Comparison of ENCODE assay signal across 16 cellular contexts in the genomic region with DNA sequence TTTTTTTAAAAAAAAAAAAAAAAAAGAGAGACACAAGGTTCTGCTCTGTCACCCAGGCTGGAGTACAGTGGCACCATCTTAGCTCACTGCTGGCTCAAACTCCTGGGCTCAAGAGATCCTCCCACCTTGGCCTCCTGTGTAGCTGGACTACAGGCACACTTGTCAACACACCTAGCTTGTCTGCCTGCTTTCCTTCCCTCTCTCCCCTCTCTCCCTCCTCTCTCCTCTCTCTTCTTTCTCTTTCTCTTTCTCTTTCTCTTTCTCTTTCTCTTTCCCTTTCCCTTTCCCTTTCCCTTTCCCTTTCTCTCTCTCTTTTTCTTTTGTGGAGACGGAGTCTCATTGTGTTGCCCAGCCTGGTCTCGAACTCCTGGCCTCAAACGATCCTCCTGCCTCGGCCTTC.
DNase-seq lines count a peak whose midpoint lies in the region; ATAC-seq and TF ChIP-seq lines count a peak whose summit lies in the region.
"Had no signal": no experiment of that assay in that cellular context is flagged by ENCODE, and none has a peak within 500 bp of the region (broad histone marks: within the 10 kb centered on the region; RNA-seq: fewer than 3 reads in every experiment).

No MANE protein-coding gene starts in this region.

- POLR2A ChIA-PET in CD4-positive, alpha-beta memory T cell (lab: Charles Lee; ENCODE audit: partially characterized antibody) = interaction anchor here (1.0 kb wide), 1 partner anchor 194 kb away, joined by 7 read pairs; no protein-coding TSS in a partner anchor
- POLR2A ChIA-PET in HEK293 (lab: Yijun Ruan, JAX) = no interaction called here
- POLR2A ChIA-PET in activated naive CD8-positive, alpha-beta T cell treated with anti-CD3 and anti-CD28 coated beads, Interleukin-2, amount 10 ng/mL, durations not matched to agents 7 days and 5 days (lab: Charles Lee) = interaction anchor here (0.7 to 3.6 kb wide), 2 partner anchors 195 to 338 kb away, joined by 4 to 23 read pairs; a partner anchor contains a TSS
- POLR2A ChIA-PET in OCI-LY7 (lab: Charles Lee) = interaction anchor here (0.7 kb wide), 2 partner anchors 165 to 195 kb away, joined by 3 to 7 read pairs; no protein-coding TSS in a partner anchor

- DNase-seq in CD4-positive, alpha-beta memory T cell = peak; percentile 24 to 60 (median 48)
- peak; percentile 23 for DNase-seq in activated naive CD8-positive, alpha-beta T cell treated with anti-CD3 and anti-CD28 coated beads, Interleukin-2, amount 10 ng/mL, durations not matched to agents 7 days and 5 days
- DNase-seq in naive B cell (no peak), BE2C (no peak), OCI-LY7 (ENCODE audit: low spot score) (no peak), DMS153 (lab: John Stamatoyannopoulos, UW) (no peak)
- DNase-seq: activated CD8-positive, alpha-beta memory T cell treated with anti-CD3 and anti-CD28 coated beads, Interleukin-2, amount 50 U/mL, for 48 hours; COR-L47; esophagus squamous epithelium; midbrain; NCI-H446 treated with DMSO at 0.1 percent for 48 hours; stimulated activated CD4-positive, alpha-beta T cell treated with anti-CD3 and anti-CD28 coated beads, Interleukin-4, amount 100 ng/mL, for 1 hour; T1000 had no signal

- H3K9me2 ChIP-seq in OCI-LY7 (ENCODE audit: insufficient read depth, low read length) = no peaks in the 10 kb centered on the region

- no peak for TF ChIP-seq CTCF in HEK293 (tag by site-specific recombination; IDR thresholded peaks at IDR 0.05)
- no peak for TF ChIP-seq CTCF in BE2C (IDR thresholded peaks at IDR 0.05; ENCODE audit: low read depth, low read length)
- TF ChIP-seq CTCF in OCI-LY7 (conservative IDR thresholded peaks at IDR 0.05; ENCODE audit: low read length) = no peak

- no peak overlapping the region for H3K4me3 ChIP-seq in CD4-positive, alpha-beta memory T cell (ENCODE audit: low read length in 2 of 2)
- H3K4me3 ChIP-seq in HEK293 (ENCODE audit: low read depth, low read length) (no peak overlapping the region), BE2C (ENCODE audit: low read depth, low read length) (no peak overlapping the region), OCI-LY7 (ENCODE audit: low read depth, low read length, poor library complexity, severe bottlenecking) (no peak overlapping the region)
- H3K4me3 ChIP-seq: cardiac muscle cell, esophagus squamous epithelium had no signal

- no peaks in the 10 kb centered on the region; the same call in 1 of the 2 replicates for H3K79me2 ChIP-seq in OCI-LY7 (ENCODE audit: insufficient read depth, low read depth, low read length)

- peaks cover 43 to 46% of the 10 kb centered on the region in 2 donors for H3K36me3 Mint-ChIP-seq in CD4-positive, alpha-beta memory T cell
- peaks cover 28% of the 10 kb centered on the region for H3K36me3 Mint-ChIP-seq in activated naive CD8-positive, alpha-beta T cell treated with anti-CD3 and anti-CD28 coated beads, Interleukin-2, amount 10 ng/mL, durations not matched to agents 7 days and 5 days
- peaks cover 21 to 30% of the 10 kb centered on the region in 2 donors for H3K36me3 Mint-ChIP-seq in naive B cell

- intact Hi-C loops in CD4-positive, alpha-beta memory T cell (cut with micrococcal nuclease) = no loop called here
- intact Hi-C loops in OCI-LY7 (cut with micrococcal nuclease; ENCODE audit: unreplicated experiment) = no loop called here

- no peaks in the 10 kb centered on the region for H3K9me3 ChIP-seq in CD4-positive, alpha-beta memory T cell (ENCODE audit: control insufficient read depth in 1 of 2, low read length in 2 of 2)
- H3K9me3 ChIP-seq in HEK293 (ENCODE audit: control insufficient read depth, insufficient read depth, low read depth, low read length) = no peaks in the 10 kb centered on the region
- no peaks in the 10 kb centered on the region for H3K9me3 ChIP-seq in BE2C
- no peaks in the 10 kb centered on the region for H3K9me3 ChIP-seq in OCI-LY7 (ENCODE audit: low read length)
- H3K9me3 ChIP-seq: esophagus squamous epithelium had no signal

- H3K27ac ChIP-seq in CD4-positive, alpha-beta memory T cell (ENCODE audit: low read depth, low read length) = no peak overlapping the region
- H3K27ac ChIP-seq in HEK293 (ENCODE audit: extremely low read depth, low read depth, low read length) (no peak overlapping the region), OCI-LY7 (ENCODE audit: low read depth, low read length, poor library complexity, severe bottlenecking) (no peak overlapping the region)
- H3K27ac ChIP-seq: esophagus squamous epithelium, HL-60 had no signal

- no peaks in the 10 kb centered on the region for H3K27me3 Mint-ChIP-seq in CD4-positive, alpha-beta memory T cell
- H3K27me3 Mint-ChIP-seq in activated naive CD8-positive, alpha-beta T cell treated with anti-CD3 and anti-CD28 coated beads, Interleukin-2, amount 10 ng/mL, durations not matched to agents 7 days and 5 days = no peaks in the 10 kb centered on the region
- no peaks in the 10 kb centered on the region for H3K27me3 Mint-ChIP-seq in naive B cell

- H4K20me1 ChIP-seq in OCI-LY7 (ENCODE audit: insufficient read depth, low read length) = no peaks in the 10 kb centered on the region

- H3K4me2 ChIP-seq in OCI-LY7 (ENCODE audit: low read length) = no peak overlapping the region

- H3K36me3 ChIP-seq in CD4-positive, alpha-beta memory T cell (ENCODE audit: insufficient read depth, low read length) = peaks cover 18% of the 10 kb centered on the region
- H3K36me3 ChIP-seq in HEK293 (ENCODE audit: control insufficient read depth in 2 of 2, insufficient read depth in 1 of 2, low read length in 2 of 2) (peaks cover 37 to 39% of the 10 kb centered on the region in 2 experiments), BE2C (peaks cover 13% of the 10 kb centered on the region), OCI-LY7 (ENCODE audit: insufficient read depth, low read length) (peaks cover 45% of the 10 kb centered on the region)

- peak overlapping the region; percentile 81 to 97 (median 91) for H3K27ac Mint-ChIP-seq in CD4-positive, alpha-beta memory T cell
- H3K27ac Mint-ChIP-seq in activated naive CD8-positive, alpha-beta T cell treated with anti-CD3 and anti-CD28 coated beads, Interleukin-2, amount 10 ng/mL, durations not matched to agents 7 days and 5 days = peak overlapping the region; percentile 87
- H3K27ac Mint-ChIP-seq in naive B cell = peak overlapping the region; percentile 51 to 91 (median 81)

- peaks cover 0 to 5% (median 0%) of the 10 kb centered on the region in 8 donors for H3K9me3 Mint-ChIP-seq in CD4-positive, alpha-beta memory T cell
- H3K9me3 Mint-ChIP-seq in activated naive CD8-positive, alpha-beta T cell treated with anti-CD3 and anti-CD28 coated beads, Interleukin-2, amount 10 ng/mL, durations not matched to agents 7 days and 5 days = no peaks in the 10 kb centered on the region
- peaks cover 0 to 5% (median 2%) of the 10 kb centered on the region in 7 donors for H3K9me3 Mint-ChIP-seq in naive B cell

- CTCF ChIA-PET in CD4-positive, alpha-beta memory T cell (lab: Charles Lee; ENCODE audit: partially characterized antibody) = interaction anchor here (1.0 to 1.2 kb wide), 2 partner anchors 194 to 1110 kb away, joined by 3 to 5 read pairs; no protein-coding TSS in a partner anchor
- CTCF ChIA-PET in HEK293 (lab: Yijun Ruan, JAX) = interaction anchor here (0.6 to 2.2 kb wide), 7 partner anchors 27 to 1110 kb away, joined by 3 to 6 read pairs (median 4); no protein-coding TSS in a partner anchor
- CTCF ChIA-PET in OCI-LY7 (lab: Charles Lee; ENCODE audit: unreplicated experiment) = no interaction called here

- H3K4me3 Mint-ChIP-seq in CD4-positive, alpha-beta memory T cell = peak overlapping the region; percentile 45 to 77 (median 64)
- H3K4me3 Mint-ChIP-seq in activated naive CD8-positive, alpha-beta T cell treated with anti-CD3 and anti-CD28 coated beads, Interleukin-2, amount 10 ng/mL, durations not matched to agents 7 days and 5 days = peak overlapping the region; percentile 66
- H3K4me3 Mint-ChIP-seq in naive B cell = no peak overlapping the region

- ATAC-seq in activated naive CD8-positive, alpha-beta T cell treated with anti-CD3 and anti-CD28 coated beads, Interleukin-2, amount 10 ng/mL, durations not matched to agents 7 days and 5 days (ENCODE audit: low read depth) = peak; percentile 80
- no peak for ATAC-seq in naive B cell (ENCODE audit: low read depth in 2 of 2)

- peaks cover 28 to 66% (median 50%) of the 10 kb centered on the region in 4 donors for H3K4me1 Mint-ChIP-seq in CD4-positive, alpha-beta memory T cell
- H3K4me1 Mint-ChIP-seq in activated naive CD8-positive, alpha-beta T cell treated with anti-CD3 and anti-CD28 coated beads, Interleukin-2, amount 10 ng/mL, durations not matched to agents 7 days and 5 days = peaks cover 35% of the 10 kb centered on the region
- H3K4me1 Mint-ChIP-seq in naive B cell = peaks cover 27 to 42% (median 40%) of the 10 kb centered on the region in 3 donors

- no peak overlapping the region for H2AFZ ChIP-seq in OCI-LY7 (ENCODE audit: low read length)

- H3K27me3 ChIP-seq in CD4-positive, alpha-beta memory T cell (ENCODE audit: insufficient read depth, low read length) = no peaks in the 10 kb centered on the region
- no peaks in the 10 kb centered on the region for H3K27me3 ChIP-seq in BE2C
- H3K27me3 ChIP-seq: cardiac muscle cell, esophagus squamous epithelium had no signal

- no TSS peak for BruUV-seq in OCI-LY7 (replicated peaks; lab: Mats Ljungman, UMichigan)

- peaks cover 28% of the 10 kb centered on the region for H3K4me1 ChIP-seq in CD4-positive, alpha-beta memory T cell (ENCODE audit: insufficient read depth, low read length)
- H3K4me1 ChIP-seq in HEK293 (ENCODE audit: control insufficient read depth, insufficient read depth, low read length) (0 out of 2 replicates have a peak, but pooled peaks cover 2% of the 10 kb centered on the region), BE2C (no peaks in the 10 kb centered on the region; the same call in 1 of the 2 replicates), OCI-LY7 (ENCODE audit: insufficient read depth, low read length, poor library complexity, severe bottlenecking) (peaks cover 11% of the 10 kb centered on the region)
- H3K4me1 ChIP-seq: esophagus squamous epithelium had no signal

TF ChIP-seq in HEK293, 187 proteins besides CTCF, POLR2A, EP300 and RAD21:
- TF ChIP-seq PRDM1 (tag by site-specific recombination; IDR thresholded peaks at IDR 0.05) = peak; percentile 100
- no peak for TF ChIP-seq ZNF571 (tag by site-specific recombination; IDR thresholded peaks at IDR 0.05)
- no peak for TF ChIP-seq ZNF510 (tag by site-specific recombination; IDR thresholded peaks at IDR 0.05; ENCODE audit: insufficient replicate concordance)
- no peak for TF ChIP-seq MYNN (tag by site-specific recombination; IDR thresholded peaks at IDR 0.05; ENCODE audit: borderline replicate concordance)
- TF ChIP-seq SCRT1 (tag by site-specific recombination; IDR thresholded peaks at IDR 0.05; ENCODE audit: borderline replicate concordance) = no peak
- TF ChIP-seq ZNF747 (tag by site-specific recombination; IDR thresholded peaks at IDR 0.05) = no peak

Comparison
In these comparisons a context has a peak if more than half of its experiments do, and no peak if none do; other contexts are left out.
1. DNase-seq: peak in CD4-positive, alpha-beta memory T cell (5 of 5) and activated naive CD8-positive, alpha-beta T cell treated with anti-CD3 and anti-CD28 coated beads, Interleukin-2, amount 10 ng/mL, durations not matched to agents 7 days and 5 days (single experiment); none in naive B cell (single experiment), BE2C (single experiment), OCI-LY7 (single experiment) and DMS153 (single experiment).
2. H3K4me3 Mint-ChIP-seq: peak in CD4-positive, alpha-beta memory T cell (8 of 8) and activated naive CD8-positive, alpha-beta T cell treated with anti-CD3 and anti-CD28 coated beads, Interleukin-2, amount 10 ng/mL, durations not matched to agents 7 days and 5 days (single experiment); none in naive B cell (0 of 8).
3. Peak in every context shown above with its lines, with median percentiles within 50 percentile points of each other: H3K27ac Mint-ChIP-seq.